Comparison of ENCODE assay signal across 13 cellular contexts in genomic region chr22:39237276-39238123, GRCh38. TPM values are rescaled to one million over a fixed set of nuclear protein-coding genes. Genes with fewer than 3 reads are reported as not detected.
A peak's percentile ranks its signal among the peaks of the same experiment; 100 is the strongest.
DNase-seq lines count a peak whose midpoint lies in the region; ATAC-seq and TF ChIP-seq lines count a peak whose summit lies in the region.
"Had no signal": no experiment of that assay in that cellular context is flagged by ENCODE, and none has a peak within 500 bp of the region (broad histone marks: within the 10 kb centered on the region; RNA-seq: fewer than 3 reads in every experiment).

No MANE protein-coding gene starts in this region.

- H3K4me1 Mint-ChIP-seq in CD4-positive, CD25-positive, alpha-beta regulatory T cell, result peaks cover 0 to 73% (median 29%) of the 10 kb centered on the region in 4 donors
- peaks cover 42% of the 10 kb centered on the region for H3K4me1 Mint-ChIP-seq in activated T-helper 2 cell treated with anti-CD3 and anti-CD28 coated beads, Interferon-gamma antibody, Interleukin-2, Interleukin-4, amounts not matched to agents 10 μg/mL and 5 μg/mL and 100 μg/mL, durations not matched to agents 14 hours and 24 hours and 36 hours (ENCODE audit: low read depth)

- peaks cover 75% of the 10 kb centered on the region for H3K27me3 Mint-ChIP-seq in CD4-positive, CD25-positive, alpha-beta regulatory T cell
- peaks cover 64% of the 10 kb centered on the region for H3K27me3 Mint-ChIP-seq in activated T-helper 2 cell treated with anti-CD3 and anti-CD28 coated beads, Interferon-gamma antibody, Interleukin-2, Interleukin-4, amounts not matched to agents 10 μg/mL and 5 μg/mL and 100 μg/mL, durations not matched to agents 14 hours and 24 hours and 36 hours (ENCODE audit: low read depth)

- ATAC-seq in CD4-positive, CD25-positive, alpha-beta regulatory T cell (ENCODE audit: low read depth in 2 of 2), result no peak
- ATAC-seq: PC-3 had no signal

- H3K9me3 ChIP-seq in CD4-positive, CD25-positive, alpha-beta regulatory T cell (ENCODE audit: control insufficient read depth in 2 of 2, low read length in 2 of 2), result no peaks in the 10 kb centered on the region
- H3K9me3 ChIP-seq in osteoblast (ENCODE audit: low read depth, low read length) (no peaks in the 10 kb centered on the region), SJCRH30 (replicated peaks) (no peaks in the 10 kb centered on the region)
- H3K9me3 ChIP-seq: spleen, thoracic aorta had no signal

- no peaks in the 10 kb centered on the region for H3K36me3 ChIP-seq in CD4-positive, CD25-positive, alpha-beta regulatory T cell (ENCODE audit: control insufficient read depth, insufficient read depth, low read length)
- H3K36me3 ChIP-seq in osteoblast (ENCODE audit: insufficient read depth, low read length) (no peaks in the 10 kb centered on the region), SJCRH30 (no peaks in the 10 kb centered on the region)
- H3K36me3 ChIP-seq: spleen, thoracic aorta had no signal

- no peak overlapping the region for H3K27ac ChIP-seq in CD4-positive, CD25-positive, alpha-beta regulatory T cell (ENCODE audit: insufficient read depth, low read length, poor library complexity, severe bottlenecking)
- H3K27ac ChIP-seq in osteoblast (ENCODE audit: low read depth, low read length) (no peak overlapping the region), SJCRH30 (no peak overlapping the region)
- H3K27ac ChIP-seq: KMS-11, thoracic aorta had no signal

- H3K79me2 ChIP-seq in osteoblast (ENCODE audit: insufficient read depth, low read length), result no peaks in the 10 kb centered on the region

- H3K27ac Mint-ChIP-seq in CD4-positive, CD25-positive, alpha-beta regulatory T cell, result peak overlapping the region in 1 of 3 donors; percentile 80
- no peak overlapping the region for H3K27ac Mint-ChIP-seq in activated T-helper 2 cell treated with anti-CD3 and anti-CD28 coated beads, Interferon-gamma antibody, Interleukin-2, Interleukin-4, amounts not matched to agents 10 μg/mL and 5 μg/mL and 100 μg/mL, durations not matched to agents 14 hours and 24 hours and 36 hours

- H3K4me3 ChIP-seq in CD4-positive, CD25-positive, alpha-beta regulatory T cell (ENCODE audit: low read depth, low read length), result no peak overlapping the region
- H3K4me3 ChIP-seq in osteoblast (ENCODE audit: insufficient read depth, low read length), result no peak overlapping the region
- no peak overlapping the region for H3K4me3 ChIP-seq in SJCRH30
- H3K4me3 ChIP-seq: thoracic aorta had no signal

- H2AFZ ChIP-seq in osteoblast (ENCODE audit: low read length), result no peak overlapping the region

- no peaks in the 10 kb centered on the region for H3K36me3 Mint-ChIP-seq in CD4-positive, CD25-positive, alpha-beta regulatory T cell
- peaks cover 6% of the 10 kb centered on the region for H3K36me3 Mint-ChIP-seq in activated T-helper 2 cell treated with anti-CD3 and anti-CD28 coated beads, Interferon-gamma antibody, Interleukin-2, Interleukin-4, amounts not matched to agents 10 μg/mL and 5 μg/mL and 100 μg/mL, durations not matched to agents 14 hours and 24 hours and 36 hours (ENCODE audit: low read depth)

- H3K4me2 ChIP-seq in osteoblast (ENCODE audit: insufficient read depth, low read length), result no peak overlapping the region

- intact Hi-C loops in activated T-helper 2 cell treated with anti-CD3 and anti-CD28 coated beads, Interferon-gamma antibody, Interleukin-2, Interleukin-4, amounts not matched to agents 10 μg/mL and 5 μg/mL and 100 μg/mL, durations not matched to agents 14 hours and 24 hours and 36 hours (cut with micrococcal nuclease), result loop anchor here (5.0 to 10.0 kb wide), 2 partner anchors 80 to 293 kb away; partner anchors contain the start of gene RPL3

- H3K27me3 ChIP-seq in CD4-positive, CD25-positive, alpha-beta regulatory T cell (ENCODE audit: control insufficient read depth, insufficient read depth, low read length), result peaks cover 4% of the 10 kb centered on the region
- peaks cover 47% of the 10 kb centered on the region for H3K27me3 ChIP-seq in osteoblast (ENCODE audit: insufficient read depth, low read length)
- peaks cover 49% of the 10 kb centered on the region for H3K27me3 ChIP-seq in SJCRH30

- H4K20me1 ChIP-seq in osteoblast (ENCODE audit: insufficient read depth, low read length), result no peaks in the 10 kb centered on the region

- no peak for DNase-seq in CD4-positive, CD25-positive, alpha-beta regulatory T cell
- DNase-seq in COR-L47 (lab: John Stamatoyannopoulos, UW) (peak; percentile 26), astrocyte of the hippocampus (ENCODE audit: low read depth, low spot score) (peak; percentile 42), osteoblast (ENCODE audit: insufficient read length, low spot score, missing footprints) (peak; percentile 49), SJCRH30 (no peak), germinal center (ENCODE audit: low spot score) (no peak)
- no peak for DNase-seq in activated T-helper 2 cell treated with anti-CD3 and anti-CD28 coated beads, Interferon-gamma antibody, Interleukin-2, Interleukin-4, amounts not matched to agents 10 μg/mL and 5 μg/mL and 100 μg/mL, durations not matched to agents 14 hours and 24 hours and 36 hours (ENCODE audit: low spot score)
- DNase-seq: activated CD4-positive, CD25-positive, alpha-beta regulatory T cell; midbrain; PC-3; spleen had no signal

- H3K9me3 Mint-ChIP-seq in CD4-positive, CD25-positive, alpha-beta regulatory T cell, result no peaks in the 10 kb centered on the region
- no peaks in the 10 kb centered on the region for H3K9me3 Mint-ChIP-seq in activated T-helper 2 cell treated with anti-CD3 and anti-CD28 coated beads, Interferon-gamma antibody, Interleukin-2, Interleukin-4, amounts not matched to agents 10 μg/mL and 5 μg/mL and 100 μg/mL, durations not matched to agents 14 hours and 24 hours and 36 hours

- H3K4me1 ChIP-seq in CD4-positive, CD25-positive, alpha-beta regulatory T cell (ENCODE audit: control insufficient read depth, insufficient read depth, low read length, poor library complexity, severe bottlenecking), result peaks cover 56% of the 10 kb centered on the region
- H3K4me1 ChIP-seq in osteoblast (ENCODE audit: insufficient read depth, low read length) (peaks cover 6% of the 10 kb centered on the region), SJCRH30 (peaks cover 33% of the 10 kb centered on the region)

- TF ChIP-seq CTCF in osteoblast (IDR thresholded peaks at IDR 0.05; ENCODE audit: extremely low read depth, low read depth, low read length), result no peak

- H3K4me3 Mint-ChIP-seq in CD4-positive, CD25-positive, alpha-beta regulatory T cell, result peak overlapping the region in 3 of 4 donors; percentile 47 to 72 (median 63)
- no peak overlapping the region for H3K4me3 Mint-ChIP-seq in activated T-helper 2 cell treated with anti-CD3 and anti-CD28 coated beads, Interferon-gamma antibody, Interleukin-2, Interleukin-4, amounts not matched to agents 10 μg/mL and 5 μg/mL and 100 μg/mL, durations not matched to agents 14 hours and 24 hours and 36 hours (ENCODE audit: low read depth)

RNA-seq across cellular contexts. Expression of gene PDGFB, which starts 7.3 kb away (rescaled TPM):
- total RNA-seq in CD4-positive, CD25-positive, alpha-beta regulatory T cell, result 1.7 TPM
- 1 to 10 TPM in 3 of 4 donors, under 1 TPM in 1; 0.63 to 6.3 (median 4.7) TPM for polyA plus RNA-seq in CD4-positive, CD25-positive, alpha-beta regulatory T cell
- total RNA-seq in osteoblast, result under 0.01 TPM in 1 of 2 replicates, not detected in the other
- total RNA-seq in SJCRH30 (2014; rRNA removed; shearing (Covaris generic)), result 0.05 and 0.26 TPM in 2 replicates
- 3.3 and 4.2 TPM in 2 replicates for total RNA-seq in activated T-helper 2 cell treated with anti-CD3 and anti-CD28 coated beads, Interferon-gamma antibody, Interleukin-2, Interleukin-4, amounts not matched to agents 10 μg/mL and 5 μg/mL and 100 μg/mL, durations not matched to agents 14 hours and 24 hours and 36 hours

Comparison
In these comparisons a context has a peak if more than half of its experiments do, and no peak if none do; other contexts are left out.
1. DNase-seq: peak in COR-L47 (single experiment), astrocyte of the hippocampus (single experiment) and osteoblast (single experiment); none in CD4-positive, CD25-positive, alpha-beta regulatory T cell (0 of 3), SJCRH30 (0 of 2), activated T-helper 2 cell treated with anti-CD3 and anti-CD28 coated beads, Interferon-gamma antibody, Interleukin-2, Interleukin-4, amounts not matched to agents 10 μg/mL and 5 μg/mL and 100 μg/mL, durations not matched to agents 14 hours and 24 hours and 36 hours (single experiment) and germinal center (single experiment).